Comparison of ENCODE assay signal across 11 cellular contexts in the genomic region with DNA sequence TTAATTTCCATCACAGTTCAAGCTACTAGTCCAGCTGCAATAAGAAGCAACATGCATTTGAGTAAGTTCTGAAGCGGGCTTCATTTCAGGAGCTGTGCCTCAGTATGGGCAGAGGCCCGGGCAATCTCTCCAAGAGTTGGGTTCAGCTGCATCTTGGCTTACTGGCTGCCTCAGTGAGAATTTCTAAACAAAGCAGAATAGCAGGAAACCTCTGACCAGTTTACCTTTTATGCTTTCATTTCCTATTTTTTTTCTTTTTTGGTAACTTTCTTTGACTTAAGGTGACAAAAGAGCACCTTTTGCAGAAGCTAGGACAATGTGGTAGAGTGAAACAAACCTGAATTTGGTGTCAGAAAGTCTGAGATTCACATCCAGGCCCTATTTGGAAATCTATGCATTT.
DNase-seq lines count a peak whose midpoint lies in the region; ATAC-seq lines count a peak whose summit lies in the region.
"Had no signal": no experiment of that assay in that cellular context is flagged by ENCODE, and none has a peak within 500 bp of the region (broad histone marks: within the 10 kb centered on the region; RNA-seq: fewer than 3 reads in every experiment).

No MANE protein-coding gene starts in this region.

- peaks cover 4% of the 10 kb centered on the region for H3K9me3 Mint-ChIP-seq in central memory CD8-positive, alpha-beta T cell

- H3K4me1 Mint-ChIP-seq in central memory CD8-positive, alpha-beta T cell = peaks cover 44% of the 10 kb centered on the region

- no peak for DNase-seq in central memory CD8-positive, alpha-beta T cell (ENCODE audit: low spot score in 2 of 2)
- DNase-seq in NK-92 (lab: John Stamatoyannopoulos, UW; ENCODE audit: unreplicated experiment) (no peak), OCI-M2 (lab: John Stamatoyannopoulos, UW; ENCODE audit: unreplicated experiment) (no peak), NOMO-1 treated with DMSO at 0.1 percent for 48 hours (lab: John Stamatoyannopoulos, UW; ENCODE audit: unreplicated experiment) (no peak), T-helper 9 cell (no peak)
- DNase-seq: activated naive CD8-positive, alpha-beta T cell treated with anti-CD3 and anti-CD28 coated beads, Interleukin-2, amount 50 U/mL, for 24 hours; effector CD8-positive, alpha-beta T cell; NCI-H1436 treated with DMSO at 0.1 percent for 48 hours had no signal

- peak overlapping the region; percentile 54 for H3K4me3 Mint-ChIP-seq in central memory CD8-positive, alpha-beta T cell
- H3K4me3 Mint-ChIP-seq: activated naive CD8-positive, alpha-beta T cell treated with anti-CD3 and anti-CD28 coated beads, Interleukin-2, amount 50 U/mL, for 24 hours had no signal

- peaks cover 13% of the 10 kb centered on the region for H3K36me3 Mint-ChIP-seq in central memory CD8-positive, alpha-beta T cell (ENCODE audit: insufficient read depth)

- peak overlapping the region; percentile 95 for H3K27ac Mint-ChIP-seq in central memory CD8-positive, alpha-beta T cell (ENCODE audit: low read depth)

- ATAC-seq in GM18498 (IDR thresholded peaks at IDR 0.05; ENCODE audit: unreplicated experiment) (peak; percentile 20), GM21381 (IDR thresholded peaks at IDR 0.05; ENCODE audit: unreplicated experiment) (peak; percentile 25), HG03175 (IDR thresholded peaks at IDR 0.05; ENCODE audit: unreplicated experiment) (peak; percentile 11)
- no peak for ATAC-seq in central memory CD8-positive, alpha-beta T cell (replicated peaks; ENCODE audit: extremely low read depth, poor library complexity, severe bottlenecking)

- no peaks in the 10 kb centered on the region for H3K27me3 Mint-ChIP-seq in central memory CD8-positive, alpha-beta T cell
- H3K27me3 Mint-ChIP-seq: activated naive CD8-positive, alpha-beta T cell treated with anti-CD3 and anti-CD28 coated beads, Interleukin-2, amount 50 U/mL, for 24 hours had no signal
